Comparison of ENCODE assay signal across 13 cellular contexts in the genomic region with DNA sequence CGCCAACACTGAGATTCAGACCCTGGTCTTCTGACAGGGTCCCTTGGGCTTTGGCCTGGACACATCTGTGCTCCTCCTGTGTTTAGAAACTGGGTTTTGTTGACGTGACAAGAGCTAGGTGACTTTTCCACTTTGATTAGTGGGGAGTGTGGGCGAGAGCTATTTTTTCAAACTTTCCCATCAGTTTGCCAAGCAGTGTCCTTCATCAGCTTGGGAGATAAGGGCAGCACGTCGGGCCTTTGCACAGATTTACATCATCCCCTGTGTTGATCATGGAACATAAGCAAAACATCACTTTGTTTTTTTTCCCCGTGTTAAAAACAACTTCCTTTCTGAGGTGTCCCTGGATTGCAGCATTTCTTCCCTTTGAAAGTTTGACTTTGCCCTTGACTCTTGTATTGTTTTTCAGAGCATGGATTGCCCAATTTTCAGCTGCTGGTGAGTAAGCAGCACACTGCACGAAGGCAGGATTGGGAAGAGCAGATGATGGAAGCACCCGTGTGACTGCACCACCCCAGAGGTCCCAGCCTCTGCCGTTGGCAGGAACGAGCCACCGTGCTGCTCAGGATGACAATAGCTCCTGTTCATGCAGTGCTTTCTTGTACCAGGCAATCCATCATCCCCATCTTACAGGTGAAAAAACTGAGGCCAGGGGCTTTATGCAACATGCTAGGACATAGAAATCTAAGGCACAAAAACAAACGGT. TPM values are rescaled to one million over a fixed set of nuclear protein-coding genes. Genes with fewer than 3 reads are reported as not detected.
DNase-seq lines count a peak whose midpoint lies in the region; ATAC-seq, FAIRE-seq and TF ChIP-seq lines count a peak whose summit lies in the region.
"Had no signal": no experiment of that assay in that cellular context is flagged by ENCODE, and none has a peak within 500 bp of the region (broad histone marks: within the 10 kb centered on the region; RNA-seq: fewer than 3 reads in every experiment).

No MANE protein-coding gene starts in this region.

- no peak overlapping the region for H2BK12ac ChIP-seq in H1 (ENCODE audit: low read depth, low read length)

- no peaks in the 10 kb centered on the region for H3K79me1 ChIP-seq in H1 (ENCODE audit: low read depth, low read length)

- no peak overlapping the region for H3K18ac ChIP-seq in H1 (ENCODE audit: extremely low read depth, low read length)

- no peak overlapping the region for H2AFZ ChIP-seq in H1 (ENCODE audit: low read length)
- no peak overlapping the region for H2AFZ ChIP-seq in SK-N-SH (ENCODE audit: low read depth)

- H3K14ac ChIP-seq in H1 (ENCODE audit: insufficient read length), result no peak overlapping the region

- H3K56ac ChIP-seq in H1 (replicated peaks; ENCODE audit: insufficient read length, low read depth, low read length), result no peak overlapping the region

- H4K20me1 ChIP-seq in H1 (replicated peaks in 1 of 2; ENCODE audit: control insufficient read depth in 1 of 2, insufficient read depth in 2 of 2, low read length in 2 of 2), result peaks cover 0 to 1% of the 10 kb centered on the region in 2 experiments
- no peaks in the 10 kb centered on the region for H4K20me1 ChIP-seq in SK-N-SH (ENCODE audit: insufficient read depth)

- H2BK20ac ChIP-seq in H1 (ENCODE audit: low read length), result no peak overlapping the region

- no peak overlapping the region for H3K23ac ChIP-seq in H1 (ENCODE audit: insufficient read length)

- TF ChIP-seq RAD21 in H1 (IDR thresholded peaks at IDR 0.05 in 1 of 2, conservative IDR thresholded peaks at IDR 0.05 in 1 of 2; ENCODE audit: low read depth in 2 of 2, low read length in 2 of 2) (no peak), SK-N-SH (IDR thresholded peaks at IDR 0.05; ENCODE audit: low read length) (no peak)

- TF ChIP-seq CTCF in H1 (IDR thresholded peaks at IDR 0.05; ENCODE audit: control extremely low read depth in 1 of 3, insufficient read depth in 1 of 3, low read depth in 1 of 3, low read length in 3 of 3) (no peak), SK-N-SH (IDR thresholded peaks at IDR 0.05) (no peak)

- H3K27me3 ChIP-seq in H1 (replicated peaks in 1 of 4; ENCODE audit: control insufficient read depth in 3 of 4, extremely low read depth in 1 of 4, insufficient read depth in 3 of 4, low read length in 3 of 4), result peaks cover 0 to 2% (median 0%) of the 10 kb centered on the region in 4 experiments; a peak in 2 of 7 replicates
- no peaks in the 10 kb centered on the region for H3K27me3 ChIP-seq in SK-N-SH (ENCODE audit: insufficient read depth)

- CTCF ChIA-PET in H1 (lab: Charles Lee; ENCODE audit: partially characterized antibody), result interaction anchor here (0.8 to 2.3 kb wide), 5 partner anchors 9 to 41 kb away, joined by 3 to 7 read pairs (median 6); no protein-coding TSS in a partner anchor
- CTCF ChIA-PET in SK-N-SH (lab: Yijun Ruan, JAX), result interaction anchor here (1.1 to 1.4 kb wide), 3 partner anchors 9 to 41 kb away, joined by 3 to 6 read pairs (median 6); no protein-coding TSS in a partner anchor

- H2BK5ac ChIP-seq in H1 (ENCODE audit: low read depth, low read length), result no peak overlapping the region

- no peak overlapping the region for H4K5ac ChIP-seq in H1 (ENCODE audit: insufficient read length, low read depth, low read length)

- no peak overlapping the region for H4K8ac ChIP-seq in H1 (ENCODE audit: extremely low read depth, insufficient read depth, low read length)

- H3K9me3 Mint-ChIP-seq in naive thymus-derived CD8-positive, alpha-beta T cell, result peaks cover 0 to 24% (median 10%) of the 10 kb centered on the region in 9 donors

- H3K27ac Mint-ChIP-seq in naive thymus-derived CD8-positive, alpha-beta T cell, result no peak overlapping the region

- H3K4me1 ChIP-seq in H1 (replicated peaks in 1 of 4; ENCODE audit: control insufficient read depth in 3 of 4, insufficient read depth in 4 of 4, low read length in 3 of 4) (peaks cover 0 to 3% (median under 1%) of the 10 kb centered on the region in 4 experiments; a peak in 1 of 7 replicates), SK-N-SH (ENCODE audit: control insufficient read depth in 1 of 2, insufficient read depth in 2 of 2, low read depth in 1 of 2, low read length in 1 of 2) (no peaks in the 10 kb centered on the region)
- H3K4me1 ChIP-seq: esophagus squamous epithelium had no signal

- no peak for TF ChIP-seq POLR2A in H1 (IDR thresholded peaks at IDR 0.05; ENCODE audit: control extremely low read depth in 1 of 2, low read depth in 2 of 2, low read length in 2 of 2)

- H3K4me3 ChIP-seq in H1 (ENCODE audit: extremely low read depth in 1 of 4, insufficient read depth in 2 of 4, low read depth in 3 of 4, low read length in 4 of 4), result no peak overlapping the region
- no peak overlapping the region for H3K4me3 ChIP-seq in SK-N-SH (ENCODE audit: low read depth in 2 of 2, low read length in 1 of 2)
- H3K4me3 ChIP-seq: esophagus squamous epithelium had no signal

- H3K9me3 ChIP-seq in H1 (ENCODE audit: insufficient read depth in 2 of 2, low read depth in 1 of 2, low read length in 1 of 2), result peaks cover 15 to 29% of the 10 kb centered on the region in 2 experiments
- no peaks in the 10 kb centered on the region for H3K9me3 ChIP-seq in SK-N-SH
- H3K9me3 ChIP-seq: esophagus squamous epithelium had no signal

- H3K9ac ChIP-seq in H1 (replicated peaks in 1 of 4; ENCODE audit: extremely low read depth in 1 of 4, low read depth in 3 of 4, low read length in 3 of 4) (no peak overlapping the region), SK-N-SH (no peak overlapping the region)

- peaks cover 0 to 2% (median 0%) of the 10 kb centered on the region in 4 donors for H3K4me1 Mint-ChIP-seq in naive thymus-derived CD8-positive, alpha-beta T cell

- no peak overlapping the region for H2BK120ac ChIP-seq in H1 (replicated peaks; ENCODE audit: low read depth, low read length)

- TF ChIP-seq EP300 in H1 (IDR thresholded peaks at IDR 0.05; ENCODE audit: borderline replicate concordance in 1 of 2, low read depth in 2 of 2, low read length in 2 of 2) (no peak), SK-N-SH (IDR thresholded peaks at IDR 0.05; ENCODE audit: borderline replicate concordance in 1 of 2, low read depth in 1 of 2, low read length in 1 of 2) (no peak)

- no peaks in the 10 kb centered on the region for H3K36me3 Mint-ChIP-seq in naive thymus-derived CD8-positive, alpha-beta T cell

- FAIRE-seq in H1 (lab: Jason Lieb, UNC), result no peak

- H3K36me3 ChIP-seq in H1 (ENCODE audit: control insufficient read depth in 2 of 4, insufficient read depth in 4 of 4, low read length in 3 of 4) (no peaks in the 10 kb centered on the region; a peak in 1 of 8 replicates), SK-N-SH (replicated peaks in 1 of 2; ENCODE audit: control insufficient read depth in 1 of 2, insufficient read depth in 2 of 2, low read length in 1 of 2) (no peaks in the 10 kb centered on the region)
- H3K36me3 ChIP-seq: esophagus squamous epithelium had no signal

- no peak overlapping the region for H3K4me3 Mint-ChIP-seq in naive thymus-derived CD8-positive, alpha-beta T cell
- H3K4me3 Mint-ChIP-seq: activated T-cell treated with anti-CD3 and anti-CD28 coated beads, Interleukin-2, amount 50 U/mL, for 4 hours had no signal

- no peak overlapping the region for H2BK15ac ChIP-seq in H1 (ENCODE audit: low read length)

- no peaks in the 10 kb centered on the region for H3F3A ChIP-seq in SK-N-SH (replicated peaks; ENCODE audit: insufficient read depth)

- no peaks in the 10 kb centered on the region for H3K79me2 ChIP-seq in H1 (ENCODE audit: control insufficient read depth in 1 of 2, insufficient read depth in 2 of 2, low read length in 2 of 2)
- no peaks in the 10 kb centered on the region for H3K79me2 ChIP-seq in SK-N-SH (ENCODE audit: insufficient read depth)

- H4K91ac ChIP-seq in H1 (replicated peaks; ENCODE audit: insufficient read length, low read length), result no peak overlapping the region

- no peak for ATAC-seq in GM18502 (IDR thresholded peaks at IDR 0.05; ENCODE audit: poor library complexity, unreplicated experiment)
- no peak for ATAC-seq in HG02852 (IDR thresholded peaks at IDR 0.05; ENCODE audit: unreplicated experiment)
- ATAC-seq in naive thymus-derived CD8-positive, alpha-beta T cell, result no peak
- ATAC-seq: activated T-cell treated with anti-CD3 and anti-CD28 coated beads, Interleukin-2, amount 50 U/mL, for 4 hours; right cardiac atrium had no signal

- POLR2A ChIA-PET in H1 (lab: Charles Lee; ENCODE audit: partially characterized antibody), result no interaction called here
- POLR2A ChIA-PET in naive thymus-derived CD8-positive, alpha-beta T cell (lab: Charles Lee), result no interaction called here
- POLR2A ChIA-PET in SK-N-SH (lab: Yijun Ruan, JAX), result no interaction called here

- H3K9me2 ChIP-seq in SK-N-SH, result no peaks in the 10 kb centered on the region

- no peaks in the 10 kb centered on the region for H3K23me2 ChIP-seq in H1 (ENCODE audit: low read depth, low read length)

- H3K27ac ChIP-seq in H1 (ENCODE audit: low read depth, low read length) (no peak overlapping the region), SK-N-SH (ENCODE audit: low read depth in 2 of 2, low read length in 1 of 2) (no peak overlapping the region)
- H3K27ac ChIP-seq: esophagus squamous epithelium had no signal

- DNase-seq in EL, result peak; percentile 47
- peak; percentile 69 for DNase-seq in NCI-H460 (ENCODE audit: extremely low read depth, low read depth)
- no peak for DNase-seq in H1 (ENCODE audit: low read depth in 1 of 2, low spot score in 2 of 2)
- DNase-seq in lung microvascular endothelial cell (ENCODE audit: low read depth in 2 of 2), result peak; percentile 20 to 86
- DNase-seq in naive thymus-derived CD8-positive, alpha-beta T cell, result no peak
- DNase-seq in SK-N-SH, result no peak
- DNase-seq: activated CD4-positive, CD25-positive, alpha-beta regulatory T cell; activated T-cell treated with anti-CD3 and anti-CD28 coated beads, Interleukin-2, amount 50 U/mL, for 4 hours; esophagus squamous epithelium; right cardiac atrium had no signal

- no peak overlapping the region for H2AK5ac ChIP-seq in H1 (ENCODE audit: low read depth, low read length)

- peaks cover 6 to 38% (median 26%) of the 10 kb centered on the region in 5 donors for H3K27me3 Mint-ChIP-seq in naive thymus-derived CD8-positive, alpha-beta T cell

- no peak overlapping the region for H3K4ac ChIP-seq in H1 (replicated peaks; ENCODE audit: insufficient read length, low read depth, low read length)

- WGBS in H1 (ENCODE audit: extremely low coverage in 1 of 2, insufficient coverage in 1 of 2, insufficient read length in 1 of 2, insufficient replicate concordance in 2 of 2, low coverage in 1 of 2, low lambda C conversion rate in 2 of 2, missing lambda C conversion rate in 1 of 2), 2 experiments, result 85% methylated on average over 12 of the region's 12 CpGs; no CpG with 5 or more reads in 1 of the 2 experiments
- WGBS in SK-N-SH (ENCODE audit: low lambda C conversion rate), result 36% methylated on average over 12 of the region's 12 CpGs

- no peak overlapping the region for H3K4me2 ChIP-seq in H1 (ENCODE audit: insufficient read depth in 1 of 2, low read depth in 2 of 2, low read length in 2 of 2)
- H3K4me2 ChIP-seq in SK-N-SH, result no peak overlapping the region

RNA-seq across cellular contexts. Expression of gene IGFBP1, which starts 6.4 kb away (rescaled TPM):
- total RNA-seq in NCI-H460 (2014; rRNA removed; shearing (Covaris generic)), result 1.8 and 2.4 TPM in 2 replicates
- polyA plus RNA-seq in NCI-H460 (2014; cell fraction: nucleus; rRNA removed), result not detected in 2 replicates
- not detected in 2 replicates for total RNA-seq in H1 (2021; fragmentation: NEBNext Ultra II Directional; extraction: Animal tissue kit (Norgen Biotek cat#: 25700))
- not detected in 2 replicates for polyA plus RNA-seq in H1 (2011; rRNA removed)
- polyA plus RNA-seq in H1 (2011; cell fraction: cytosol; rRNA removed), result 0.23 TPM
- polyA plus RNA-seq in H1 (2011; cell fraction: nucleus; rRNA removed), result not detected
- polyA plus RNA-seq in H1 (2012, experiment 1 of 2), result not detected in 4 replicates
- polyA plus RNA-seq in H1 (2012, experiment 2 of 2), result 0.26 TPM
- 0.10 TPM for polyA plus RNA-seq in H1 (2013, experiment 1 of 2)
- polyA plus RNA-seq in H1 (2013, experiment 2 of 2), result 0.04 TPM
- polyA minus RNA-seq in H1 (2011; rRNA and poly(A)+ RNA removed), result not detected in 2 replicates
- polyA minus RNA-seq in H1 (2011; cell fraction: cytosol; rRNA and poly(A)+ RNA removed), result not detected
- polyA minus RNA-seq in H1 (2011; cell fraction: nucleus; rRNA and poly(A)+ RNA removed), result not detected
- 0.20 TPM in 1 of 2 replicates, not detected in the other for total RNA-seq in lung microvascular endothelial cell
- not detected for total RNA-seq in naive thymus-derived CD8-positive, alpha-beta T cell
- not detected for polyA plus RNA-seq in naive thymus-derived CD8-positive, alpha-beta T cell
- polyA plus RNA-seq in SK-N-SH (2012; rRNA removed), result not detected in 2 replicates
- not detected in 2 replicates for polyA plus RNA-seq in SK-N-SH (2012; cell fraction: cytosol; rRNA removed)
- polyA plus RNA-seq in SK-N-SH (2012; cell fraction: nucleus; rRNA removed), result not detected in 2 replicates
- total RNA-seq: esophagus squamous epithelium, subcutaneous adipose tissue had no signal

RNA-seq across cellular contexts. Expression of gene CCDC201, which starts 9.0 kb away (rescaled TPM):
- total RNA-seq in NCI-H460 (2014; rRNA removed; shearing (Covaris generic)), result not detected in 2 replicates
- not detected in 2 replicates for polyA plus RNA-seq in NCI-H460 (2014; cell fraction: nucleus; rRNA removed)
- not detected in 2 replicates for total RNA-seq in H1 (2021; fragmentation: NEBNext Ultra II Directional; extraction: Animal tissue kit (Norgen Biotek cat#: 25700))
- polyA plus RNA-seq in H1 (2011; rRNA removed), result not detected in 2 replicates
- not detected for polyA plus RNA-seq in H1 (2011; cell fraction: cytosol; rRNA removed)
- polyA plus RNA-seq in H1 (2011; cell fraction: nucleus; rRNA removed), result not detected
- not detected in 4 replicates for polyA plus RNA-seq in H1 (2012, experiment 1 of 2)
- polyA plus RNA-seq in H1 (2012, experiment 2 of 2), result not detected
- not detected for polyA plus RNA-seq in H1 (2013, experiment 1 of 2)
- not detected for polyA plus RNA-seq in H1 (2013, experiment 2 of 2)
- not detected in 2 replicates for polyA minus RNA-seq in H1 (2011; rRNA and poly(A)+ RNA removed)
- not detected for polyA minus RNA-seq in H1 (2011; cell fraction: cytosol; rRNA and poly(A)+ RNA removed)
- polyA minus RNA-seq in H1 (2011; cell fraction: nucleus; rRNA and poly(A)+ RNA removed), result not detected
- not detected in 2 replicates for total RNA-seq in lung microvascular endothelial cell
- not detected for total RNA-seq in naive thymus-derived CD8-positive, alpha-beta T cell
- polyA plus RNA-seq in naive thymus-derived CD8-positive, alpha-beta T cell, result not detected
- polyA plus RNA-seq in SK-N-SH (2012; rRNA removed), result not detected in 2 replicates
- polyA plus RNA-seq in SK-N-SH (2012; cell fraction: cytosol; rRNA removed), result not detected in 2 replicates
- not detected in 2 replicates for polyA plus RNA-seq in SK-N-SH (2012; cell fraction: nucleus; rRNA removed)
- total RNA-seq: activated T-cell treated with anti-CD3 and anti-CD28 coated beads, Interleukin-2, amount 50 U/mL, for 4 hours; esophagus squamous epithelium; right cardiac atrium; subcutaneous adipose tissue had no signal
- polyA plus RNA-seq: right cardiac atrium had no signal

RNA-seq across cellular contexts. Expression of gene IGFBP3, which starts 39.2 kb away (rescaled TPM):
- 336 and 359 TPM in 2 replicates for total RNA-seq in NCI-H460 (2014; rRNA removed; shearing (Covaris generic))
- 156 and 273 TPM in 2 replicates for polyA plus RNA-seq in NCI-H460 (2014; cell fraction: nucleus; rRNA removed)
- 5.5 and 7.1 TPM in 2 replicates for total RNA-seq in H1 (2021; fragmentation: NEBNext Ultra II Directional; extraction: Animal tissue kit (Norgen Biotek cat#: 25700))
- polyA plus RNA-seq in H1 (2011; rRNA removed), result 12.1 TPM in 2 replicates
- polyA plus RNA-seq in H1 (2011; cell fraction: cytosol; rRNA removed), result 11.9 TPM
- polyA plus RNA-seq in H1 (2011; cell fraction: nucleus; rRNA removed), result 9.8 TPM
- polyA plus RNA-seq in H1 (2012, experiment 1 of 2), result 8.9 to 10.8 TPM (median 9.8 TPM) in 4 replicates
- polyA plus RNA-seq in H1 (2012, experiment 2 of 2), result 11.2 TPM
- 7.7 TPM for polyA plus RNA-seq in H1 (2013, experiment 1 of 2)
- 9.2 TPM for polyA plus RNA-seq in H1 (2013, experiment 2 of 2)
- polyA minus RNA-seq in H1 (2011; rRNA and poly(A)+ RNA removed), result 4.7 and 6.3 TPM in 2 replicates
- 10.3 TPM for polyA minus RNA-seq in H1 (2011; cell fraction: cytosol; rRNA and poly(A)+ RNA removed)
- 16.8 TPM for polyA minus RNA-seq in H1 (2011; cell fraction: nucleus; rRNA and poly(A)+ RNA removed)
- 1.5 and 2.4 TPM in 2 replicates for total RNA-seq in lung microvascular endothelial cell
- total RNA-seq in naive thymus-derived CD8-positive, alpha-beta T cell, result 10 to 100 TPM; 10.4 to 11.5 TPM
- polyA plus RNA-seq in naive thymus-derived CD8-positive, alpha-beta T cell, result 10 to 100 TPM in 1 of 3 donors, 1 to 10 TPM in 2; 2.1 to 13.7 (median 2.4) TPM
- 51.2 and 80.3 TPM in 2 replicates for polyA plus RNA-seq in SK-N-SH (2012; rRNA removed)
- 58.5 and 59.1 TPM in 2 replicates for polyA plus RNA-seq in SK-N-SH (2012; cell fraction: cytosol; rRNA removed)
- polyA plus RNA-seq in SK-N-SH (2012; cell fraction: nucleus; rRNA removed), result 80.5 and 102 TPM in 2 replicates

Comparison
In these comparisons a context has a peak if more than half of its experiments do, and no peak if none do; other contexts are left out.
1. DNase-seq: peak in EL (single experiment), NCI-H460 (single experiment) and lung microvascular endothelial cell (2 of 2); none in H1 (0 of 2), naive thymus-derived CD8-positive, alpha-beta T cell (0 of 10) and SK-N-SH (single experiment).
2. RNA of gene IGFBP3, which starts 39.2 kb away (total RNA-seq): 336 to 359 TPM in NCI-H460; 10.4 to 11.5 TPM in naive thymus-derived CD8-positive, alpha-beta T cell, 5.5 to 7.1 TPM in H1 and 1.5 to 2.4 TPM in lung microvascular endothelial cell; every median in the first group is over 10 times any median in the second.